Comparison of ENCODE assay signal across 25 cellular contexts in the genomic region with DNA sequence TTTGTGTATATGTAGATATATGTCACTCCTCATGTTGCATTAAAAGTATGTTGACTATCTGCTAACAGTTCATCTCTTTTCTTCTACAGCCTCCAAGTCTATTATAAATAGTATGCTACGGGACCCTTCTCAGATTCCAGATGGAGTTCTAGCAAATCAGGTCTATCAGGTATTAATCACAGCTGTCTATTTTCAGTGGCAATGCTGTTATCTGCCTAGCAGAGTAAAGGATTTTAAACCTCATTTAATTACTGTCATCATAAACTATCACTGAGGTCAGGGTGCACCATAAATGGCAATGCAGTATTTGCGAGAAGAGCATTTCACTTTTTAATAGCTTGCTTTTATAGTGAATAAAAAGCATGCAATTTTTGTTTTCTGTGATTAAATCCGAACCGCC.
"Had no signal": no experiment of that assay in that cellular context is flagged by ENCODE, and none has a peak within 500 bp of the region (broad histone marks: within the 10 kb centered on the region; RNA-seq: fewer than 3 reads in every experiment).

No MANE protein-coding gene starts in this region.

- H2AFZ ChIP-seq: parathyroid adenoma had no signal

- H3K4me1 ChIP-seq: parathyroid adenoma, prostate gland, stomach, thyroid gland, vagina had no signal

- FAIRE-seq: frontal cortex, keratinocyte had no signal

- H3K27ac Mint-ChIP-seq: memory B cell; naive B cell; natural killer cell treated with Interleukin-12 subunit alpha and Interleukin-12 subunit beta and Interleukin-15 and Interleukin-18, amount 100 ng/mL, for 72 hours; stimulated activated effector memory CD8-positive, alpha-beta T cell treated with anti-CD3 and anti-CD28 coated beads, Interleukin-12 subunit alpha, Interleukin-12 subunit beta, amount 100 ng/mL, for 72 hours had no signal

- H3K79me2 ChIP-seq: parathyroid adenoma had no signal

- H3K27me3 Mint-ChIP-seq: memory B cell; naive B cell; natural killer cell treated with Interleukin-12 subunit alpha and Interleukin-12 subunit beta and Interleukin-15 and Interleukin-18, amount 100 ng/mL, for 72 hours had no signal

- ATAC-seq: left lobe of liver; mucosa of descending colon; natural killer cell treated with Interleukin-12 subunit alpha and Interleukin-12 subunit beta and Interleukin-15 and Interleukin-18, amount 100 ng/mL, for 72 hours; right cardiac atrium; stimulated activated effector memory CD8-positive, alpha-beta T cell treated with anti-CD3 and anti-CD28 coated beads, Interleukin-12 subunit alpha, Interleukin-12 subunit beta, amount 100 ng/mL, for 72 hours had no signal

- H3K36me3 Mint-ChIP-seq: natural killer cell treated with Interleukin-12 subunit alpha and Interleukin-12 subunit beta and Interleukin-15 and Interleukin-18, amount 100 ng/mL, for 72 hours; stimulated activated effector memory CD8-positive, alpha-beta T cell treated with anti-CD3 and anti-CD28 coated beads, Interleukin-12 subunit alpha, Interleukin-12 subunit beta, amount 100 ng/mL, for 72 hours had no signal

- H3K9ac ChIP-seq: parathyroid adenoma had no signal

- H3K4me1 Mint-ChIP-seq: memory B cell; naive B cell; neural crest cell; stimulated activated effector memory CD8-positive, alpha-beta T cell treated with anti-CD3 and anti-CD28 coated beads, Interleukin-12 subunit alpha, Interleukin-12 subunit beta, amount 100 ng/mL, for 72 hours had no signal

- H3K36me3 ChIP-seq: neutrophil, prostate gland, sigmoid colon, thyroid gland, vagina had no signal

- H3K27me3 ChIP-seq: dorsolateral prefrontal cortex, neutrophil, sigmoid colon, stomach, thyroid gland, vagina had no signal

- DNase-seq: dorsolateral prefrontal cortex; effector CD4-positive, alpha-beta T cell; head of caudate nucleus; mucosa of descending colon; naive B cell; right cardiac atrium; sigmoid colon; stimulated activated CD4-positive, alpha-beta T cell treated with anti-CD3 and anti-CD28 coated beads, Interleukin-2, amount 100 ng/mL, for 24 hours; stimulated activated CD4-positive, alpha-beta T cell treated with anti-CD3 and anti-CD28 coated beads, Interleukin-4, amount 100 ng/mL, for 24 hours; stimulated activated naive CD4-positive, alpha-beta T cell treated with Interleukin-2 at 50 U/mL for 16 hours; stomach; thyroid gland; trophoblast cell had no signal

- H3K4me3 Mint-ChIP-seq: memory B cell; naive B cell; natural killer cell treated with Interleukin-12 subunit alpha and Interleukin-12 subunit beta and Interleukin-15 and Interleukin-18, amount 100 ng/mL, for 72 hours; neural crest cell; stimulated activated effector memory CD8-positive, alpha-beta T cell treated with anti-CD3 and anti-CD28 coated beads, Interleukin-12 subunit alpha, Interleukin-12 subunit beta, amount 100 ng/mL, for 72 hours had no signal

- H3K27ac ChIP-seq: dorsolateral prefrontal cortex, neutrophil, parathyroid adenoma, prostate gland, sigmoid colon, stomach, thyroid gland, vagina had no signal

- H3K4me3 ChIP-seq: dorsolateral prefrontal cortex, lung, mucosa of descending colon, prostate gland, sigmoid colon, stomach, thyroid gland, vagina had no signal

- H3K9me3 ChIP-seq: mucosa of descending colon, neutrophil, prostate gland, thyroid gland, vagina had no signal
